ENCODE assay signal across 17 cellular contexts in genomic region chr4:60403986-60404385, GRCh38.
DNase-seq lines count a peak whose midpoint lies in the region; ATAC-seq and TF ChIP-seq lines count a peak whose summit lies in the region.
"Had no signal": no experiment of that assay in that cellular context is flagged by ENCODE, and none has a peak within 500 bp of the region (broad histone marks: within the 10 kb centered on the region; RNA-seq: fewer than 3 reads in every experiment).

No MANE protein-coding gene starts in this region.

- intact Hi-C loops in CD4-positive, alpha-beta memory T cell (cut with micrococcal nuclease): no loop called here

- H3K36me3 ChIP-seq in HAP-1 (replicated peaks): no peaks in the 10 kb centered on the region
- no peaks in the 10 kb centered on the region for H3K36me3 ChIP-seq in ectodermal cell (ENCODE audit: control insufficient read depth, insufficient read depth, low read length)
- H3K36me3 ChIP-seq in CD4-positive, alpha-beta memory T cell (ENCODE audit: insufficient read depth, low read length): no peaks in the 10 kb centered on the region
- H3K36me3 ChIP-seq: BLaER1 had no signal

- in situ Hi-C loops in HAP-1 (cut with MboI; ENCODE audit: low sequenced_read_pairs): no loop called here

- WGBS in ectodermal cell, 2 experiments: 0 to 41% methylated on average over 1 of the region's 1 CpG

- DNase-seq in ELF-1 (ENCODE audit: low read depth, low spot score): peak; percentile 12
- DNase-seq in HAP-1 (ENCODE audit: low spot score in 2 of 2): peak; percentile 56 to 91
- peak; percentile 33 for DNase-seq in iPS DF 19.7 (ENCODE audit: low read depth, low spot score)
- DNase-seq in GM10248 (ENCODE audit: extremely low spot score): no peak
- DNase-seq in medulla oblongata (ENCODE audit: extremely low spot score): no peak
- no peak for DNase-seq in CD4-positive, alpha-beta memory T cell
- DNase-seq: 8988T; Calu3; CD8-positive, alpha-beta T cell; DMS79 treated with DMSO at 0.1 percent for 48 hours; GOT3; HCEC 1CT had no signal

- H3K4me1 ChIP-seq in HAP-1 (peaks cover 11% of the 10 kb centered on the region), ectodermal cell (ENCODE audit: control insufficient read depth, insufficient read depth, low read length) (no peaks in the 10 kb centered on the region)
- H3K4me1 ChIP-seq in CD4-positive, alpha-beta memory T cell (ENCODE audit: insufficient read depth, low read length): no peaks in the 10 kb centered on the region
- H3K4me1 ChIP-seq: BLaER1 had no signal

- no peak overlapping the region for H3K4me3 Mint-ChIP-seq in CD4-positive, alpha-beta memory T cell
- H3K4me3 Mint-ChIP-seq: CD14-positive monocyte; CD8-positive, alpha-beta T cell had no signal

- H3K27ac ChIP-seq in ectodermal cell (ENCODE audit: insufficient read depth, low read depth, low read length, poor library complexity, severe bottlenecking): peak overlapping the region; percentile 10
- no peak overlapping the region for H3K27ac ChIP-seq in CD4-positive, alpha-beta memory T cell (ENCODE audit: low read depth, low read length)
- H3K27ac ChIP-seq: BLaER1, HL-60 had no signal

- ATAC-seq in HG02852 (IDR thresholded peaks at IDR 0.05; ENCODE audit: unreplicated experiment): no peak
- ATAC-seq: CD8-positive, alpha-beta T cell had no signal

- CTCF ChIA-PET in GM10248 (lab: Yijun Ruan, JAX): interaction anchor here (1.6 kb wide), 1 partner anchor 10 kb away, joined by 7 read pairs; no protein-coding TSS in a partner anchor
- CTCF ChIA-PET in CD4-positive, alpha-beta memory T cell (lab: Charles Lee; ENCODE audit: partially characterized antibody): no interaction called here

- no peaks in the 10 kb centered on the region for H3K36me3 Mint-ChIP-seq in CD4-positive, alpha-beta memory T cell
- H3K36me3 Mint-ChIP-seq: CD14-positive monocyte; CD8-positive, alpha-beta T cell had no signal

- H3K27me3 Mint-ChIP-seq in CD4-positive, alpha-beta memory T cell: no peaks in the 10 kb centered on the region

- H3K27me3 ChIP-seq in HAP-1 (ENCODE audit: low read depth) (no peaks in the 10 kb centered on the region), ectodermal cell (ENCODE audit: control insufficient read depth, insufficient read depth, low read length, poor library complexity, severe bottlenecking) (no peaks in the 10 kb centered on the region)
- no peaks in the 10 kb centered on the region for H3K27me3 ChIP-seq in CD4-positive, alpha-beta memory T cell (ENCODE audit: insufficient read depth, low read length)
- H3K27me3 ChIP-seq: BLaER1 had no signal

- TF ChIP-seq CTCF in GM10248 (IDR thresholded peaks at IDR 0.05; ENCODE audit: control extremely low read depth, extremely low read depth, low read depth, missing control alignments): no peak

- no peak overlapping the region for H3K4me3 ChIP-seq in HAP-1
- H3K4me3 ChIP-seq in ectodermal cell (ENCODE audit: insufficient read depth, low read depth, low read length): no peak overlapping the region
- no peak overlapping the region for H3K4me3 ChIP-seq in CD4-positive, alpha-beta memory T cell (ENCODE audit: low read length in 2 of 2)
- H3K4me3 ChIP-seq: BLaER1 had no signal

- H3K9me3 Mint-ChIP-seq in CD4-positive, alpha-beta memory T cell: peaks cover 5 to 26% (median 8%) of the 10 kb centered on the region in 8 donors

- H3K27ac Mint-ChIP-seq in CD4-positive, alpha-beta memory T cell: no peak overlapping the region
- H3K27ac Mint-ChIP-seq: CD14-positive monocyte; CD8-positive, alpha-beta T cell had no signal

- H3K4me1 Mint-ChIP-seq in CD4-positive, alpha-beta memory T cell: no peaks in the 10 kb centered on the region
- H3K4me1 Mint-ChIP-seq: CD14-positive monocyte had no signal

- POLR2A ChIA-PET in GM10248 (lab: Yijun Ruan, JAX): no interaction called here
- POLR2A ChIA-PET in CD4-positive, alpha-beta memory T cell (lab: Charles Lee; ENCODE audit: partially characterized antibody): no interaction called here

- H3K9me3 ChIP-seq in HAP-1 (no peaks in the 10 kb centered on the region), ectodermal cell (ENCODE audit: control insufficient read depth, low read length) (no peaks in the 10 kb centered on the region)
- no peaks in the 10 kb centered on the region for H3K9me3 ChIP-seq in CD4-positive, alpha-beta memory T cell (ENCODE audit: control insufficient read depth in 1 of 2, low read length in 2 of 2)
- H3K9me3 ChIP-seq: BLaER1 had no signal

Comparison
In these comparisons a context has a peak if more than half of its experiments do, and no peak if none do; other contexts are left out.
1. DNase-seq: peak in ELF-1 (single experiment), HAP-1 (2 of 2) and iPS DF 19.7 (single experiment); none in GM10248 (single experiment), medulla oblongata (single experiment) and CD4-positive, alpha-beta memory T cell (0 of 5).